In the genomic region with DNA sequence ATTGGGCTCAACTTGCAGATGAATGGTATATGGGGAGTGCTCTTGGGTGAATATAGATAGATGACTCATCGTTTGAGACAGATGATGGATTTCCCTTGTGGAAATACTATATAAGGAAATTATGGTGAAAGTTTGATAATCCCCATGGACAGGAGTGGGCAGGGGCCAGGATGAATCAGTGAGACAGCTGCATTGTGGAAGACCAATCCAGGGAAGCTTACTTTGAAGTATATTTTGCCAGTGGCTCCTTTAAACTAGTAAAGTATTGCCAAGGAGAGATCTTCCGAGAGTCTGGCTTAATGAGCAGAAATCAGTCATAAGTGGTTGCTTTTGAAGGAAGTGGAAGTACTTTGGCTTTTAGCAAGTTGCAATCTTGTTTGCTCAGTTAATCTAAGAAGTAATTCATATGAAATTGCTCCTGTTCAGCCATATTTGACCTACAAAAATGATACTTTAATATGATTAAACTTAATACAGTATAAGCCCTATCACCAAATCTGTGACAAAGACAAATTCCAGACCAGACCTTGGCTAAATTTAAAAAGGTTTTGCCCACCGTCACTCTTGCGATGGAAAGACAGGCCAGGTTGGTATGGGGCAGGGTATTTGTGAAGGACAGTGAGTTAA, we compare ENCODE assay signal across 17 cellular contexts. TPM values are rescaled to one million over a fixed set of nuclear protein-coding genes. Genes with fewer than 3 reads are reported as not detected.
DNase-seq lines count a peak whose midpoint lies in the region; ATAC-seq, FAIRE-seq and TF ChIP-seq lines count a peak whose summit lies in the region.
"Had no signal": no experiment of that assay in that cellular context is flagged by ENCODE, and none has a peak within 500 bp of the region (broad histone marks: within the 10 kb centered on the region; RNA-seq: fewer than 3 reads in every experiment).

No MANE protein-coding gene starts in this region.

- H3K4me1 ChIP-seq in stomach, result peaks cover 0 to 4% (median 0%) of the 10 kb centered on the region in 4 donors
- H3K4me1 ChIP-seq: gastrocnemius medialis had no signal

- ATAC-seq in HG03521 (IDR thresholded peaks at IDR 0.05; ENCODE audit: unreplicated experiment) (no peak), HG02938 (IDR thresholded peaks at IDR 0.05; ENCODE audit: unreplicated experiment) (no peak), GM21576 (IDR thresholded peaks at IDR 0.05; ENCODE audit: unreplicated experiment) (no peak)
- ATAC-seq: gastrocnemius medialis had no signal

- no peak for TF ChIP-seq POLR2A in stomach (IDR thresholded peaks at IDR 0.05)

- 35 to 50% (median 39%) methylated on average over 4 of the region's 4 CpGs for WGBS in stomach, 5 donors

- no peak for TF ChIP-seq EP300 in stomach (IDR thresholded peaks at IDR 0.05)

- peaks cover 0 to 7% (median 2%) of the 10 kb centered on the region in 4 donors for H3K9me3 ChIP-seq in stomach
- H3K9me3 ChIP-seq: BLaER1 had no signal

- no peaks in the 10 kb centered on the region for H3K36me3 ChIP-seq in bronchial epithelial cell (ENCODE audit: control insufficient read depth, insufficient read depth, low read length)
- H3K36me3 ChIP-seq in stomach, result no peaks in the 10 kb centered on the region
- H3K36me3 ChIP-seq: BLaER1, gastrocnemius medialis had no signal

- FAIRE-seq in bronchial epithelial cell (lab: Jason Lieb, UNC), result no peak

- intact Hi-C loops in stomach (cut with DNase I; ENCODE audit: low total_unique reads), result no loop called here

- DNase-seq in DMS53 treated with DMSO at 0.1 percent for 48 hours (lab: John Stamatoyannopoulos, UW; ENCODE audit: unreplicated experiment), result peak; percentile 50
- DNase-seq in NCI-H69 (lab: John Stamatoyannopoulos, UW), result peak; percentile 49
- DNase-seq in bronchial epithelial cell (ENCODE audit: low read depth), result peak; percentile 95
- DNase-seq in myocyte (ENCODE audit: low read depth), result peak; percentile 87
- no peak for DNase-seq in stomach
- DNase-seq: activated CD4-positive, alpha-beta T cell treated with anti-CD3 and anti-CD28 coated beads, Interleukin-2, amount 50 U/mL, for 4 hours; aorta; gastrocnemius medialis; GF-D8; GOT3; NCI-H1048; NCI-H510A treated with DMSO at 0.1 percent for 48 hours; stimulated activated CD4-positive, alpha-beta T cell treated with anti-CD3 and anti-CD28 coated beads, Interleukin-2, amount 100 ng/mL, for 48 hours had no signal

- no peak overlapping the region for H3K4me3 ChIP-seq in bronchial epithelial cell (ENCODE audit: low read depth, low read length)
- H3K4me3 ChIP-seq in stomach, result no peak overlapping the region
- H3K4me3 ChIP-seq: BLaER1, gastrocnemius medialis had no signal

- no peak overlapping the region for H3K27ac ChIP-seq in stomach
- H3K27ac ChIP-seq: BLaER1, gastrocnemius medialis had no signal

- H3K27me3 ChIP-seq in bronchial epithelial cell (ENCODE audit: control insufficient read depth, insufficient read depth, low read length), result no peaks in the 10 kb centered on the region
- no peaks in the 10 kb centered on the region for H3K27me3 ChIP-seq in stomach
- H3K27me3 ChIP-seq: BLaER1, gastrocnemius medialis had no signal

- no peak for TF ChIP-seq CTCF in bronchial epithelial cell (IDR thresholded peaks at IDR 0.05; ENCODE audit: insufficient read depth, low read length, severe bottlenecking)
- no peak for TF ChIP-seq CTCF in stomach (IDR thresholded peaks at IDR 0.05)

RNA-seq across cellular contexts. Expression of gene TNC, which starts 9.3 kb away (rescaled TPM):
- total RNA-seq in bronchial epithelial cell, result 124 and 204 TPM in 2 replicates
- total RNA-seq in myocyte, result 2.0 and 6.0 TPM in 2 replicates
- polyA plus RNA-seq in myocyte (2012), result 60.3 TPM
- total RNA-seq in stomach, result 100 to 1,000 TPM in 4 of 5 donors, 10 to 100 TPM in 1; 52.2 to 265 (median 110) TPM
- polyA plus RNA-seq in stomach, result 10 to 100 TPM in 1 of 3 donors, 1 to 10 TPM in 2; 3.5 to 14.6 (median 6.1) TPM
